Comparison of ENCODE assay signal across 8 cellular contexts in genomic region chr1:145927073-145927886, GRCh38. TPM values are rescaled to one million over a fixed set of nuclear protein-coding genes. Genes with fewer than 3 reads are reported as not detected.
DNase-seq lines count a peak whose midpoint lies in the region; ATAC-seq and TF ChIP-seq lines count a peak whose summit lies in the region.

Gene RBM8A (minus strand): TSS chr1:145927484. CDS start chr1:145927426, 58 bp downstream.

- ATAC-seq in CD8-positive, alpha-beta T cell = peak; percentile 96
- peak; percentile 95 for ATAC-seq in GM19438 (IDR thresholded peaks at IDR 0.05; ENCODE audit: low read depth, unreplicated experiment)
- ATAC-seq in HG03575 (IDR thresholded peaks at IDR 0.05; ENCODE audit: extremely low read depth, insufficient number of reproducible peaks, low FRiP score, unreplicated experiment) = peak; percentile 85
- ATAC-seq in right lobe of liver = peak; percentile 98 to 99 (median 99)

- H3K9me3 Mint-ChIP-seq in CD8-positive, alpha-beta T cell = no peaks in the 10 kb centered on the region

- H3K4me1 Mint-ChIP-seq in CD8-positive, alpha-beta T cell (ENCODE audit: low read depth) = peaks cover 20% of the 10 kb centered on the region

- peak; percentile 96 for TF ChIP-seq POLR2A in right lobe of liver (IDR thresholded peaks at IDR 0.05)

- peak within 1 kb of the TSS; percentile 71 to 88 for H3K9ac ChIP-seq in duodenal mucosa (ENCODE audit: low read depth in 1 of 2, low read length in 2 of 2)

- peak; percentile 85 to 96 (median 90) for DNase-seq in CD8-positive, alpha-beta T cell
- DNase-seq in NCI-H82 (lab: John Stamatoyannopoulos, UW) = peak; percentile 99
- peak; percentile 91 to 95 for DNase-seq in activated CD4-positive, alpha-beta T cell treated with anti-CD3 and anti-CD28 coated beads, Interleukin-2, amount 50 U/mL, for 48 hours
- peak; percentile 88 to 96 (median 92) for DNase-seq in right lobe of liver
- peak; percentile 78 to 95 for DNase-seq in stimulated activated CD4-positive, alpha-beta T cell treated with anti-CD3 and anti-CD28 coated beads, Interleukin-4, amount 100 ng/mL, for 4 hours

- no peak within 1 kb of the TSS for H3K4me3 Mint-ChIP-seq in CD8-positive, alpha-beta T cell

- peak within 1 kb of the TSS; percentile 89 for H3K27ac ChIP-seq in CD8-positive, alpha-beta T cell (ENCODE audit: low read depth, low read length)
- H3K27ac ChIP-seq in duodenal mucosa (ENCODE audit: low read depth, low read length) (peak within 1 kb of the TSS; percentile 81), right lobe of liver (peak within 1 kb of the TSS; percentile 88 to 89 (median 88))

- POLR2A ChIA-PET in CD8-positive, alpha-beta T cell (lab: Charles Lee) = interaction anchor here (0.7 to 4.8 kb wide), 29 partner anchors 9 to 111 kb away, joined by 3 to 63 read pairs (median 5); partner anchors contain the start of genes ANKRD34A, ITGA10, LIX1L and NUDT17

- peak within 1 kb of the TSS; percentile 91 for H3K4me3 ChIP-seq in CD8-positive, alpha-beta T cell (ENCODE audit: low read depth, low read length)
- H3K4me3 ChIP-seq in duodenal mucosa (ENCODE audit: low read depth in 1 of 2, low read length in 2 of 2) = peak within 1 kb of the TSS; percentile 75 to 92
- H3K4me3 ChIP-seq in right lobe of liver = peak within 1 kb of the TSS; percentile 68 to 83 (median 77)

- H3K36me3 ChIP-seq in CD8-positive, alpha-beta T cell (ENCODE audit: insufficient read depth, low read length) = peaks cover 9% of the 10 kb centered on the region
- H3K36me3 ChIP-seq in duodenal mucosa (ENCODE audit: control insufficient read depth in 1 of 2, insufficient read depth in 2 of 2, low read length in 2 of 2) = peaks cover 0 to 8% of the 10 kb centered on the region in 2 donors
- H3K36me3 ChIP-seq in right lobe of liver = peaks cover 0 to 10% (median 0%) of the 10 kb centered on the region in 4 donors

- peak; percentile 60 for TF ChIP-seq CTCF in CD8-positive, alpha-beta T cell (IDR thresholded peaks at IDR 0.05)
- TF ChIP-seq CTCF in right lobe of liver (IDR thresholded peaks at IDR 0.05) = peak; percentile 51 to 69 (median 68)

- intact Hi-C loops in CD8-positive, alpha-beta T cell (cut with DNase I, micrococcal nuclease) = loop anchor here (1.0 to 5.0 kb wide), 6 partner anchors 9 to 85 kb away; partner anchors contain the start of genes ANKRD34A (in 2 of the 2), PEX11B (in 2 of the 2), PIAS3 (in 2 of the 2) and POLR3GL (in 2 of the 2)
- intact Hi-C loops in right lobe of liver (cut with DNase I) = no loop called here

- no peaks in the 10 kb centered on the region for H3K27me3 ChIP-seq in CD8-positive, alpha-beta T cell (ENCODE audit: insufficient read depth, low read length)
- H3K27me3 ChIP-seq in duodenal mucosa (ENCODE audit: control insufficient read depth in 1 of 2, insufficient read depth in 2 of 2, low read length in 2 of 2) = no peaks in the 10 kb centered on the region
- H3K27me3 ChIP-seq in right lobe of liver = no peaks in the 10 kb centered on the region

- no peaks in the 10 kb centered on the region for H3K9me3 ChIP-seq in CD8-positive, alpha-beta T cell (ENCODE audit: low read length)
- no peaks in the 10 kb centered on the region for H3K9me3 ChIP-seq in duodenal mucosa (ENCODE audit: control insufficient read depth in 1 of 2, low read length in 2 of 2)
- H3K9me3 ChIP-seq in right lobe of liver = no peaks in the 10 kb centered on the region

- CTCF ChIA-PET in CD8-positive, alpha-beta T cell (lab: Charles Lee) = interaction anchor here (0.7 to 2.3 kb wide), 16 partner anchors 9 to 108 kb away, joined by 3 to 20 read pairs (median 4); partner anchors contain the start of genes ANKRD34A, ITGA10, LIX1L and NUDT17

- peaks cover 22% of the 10 kb centered on the region for H3K4me1 ChIP-seq in CD8-positive, alpha-beta T cell (ENCODE audit: insufficient read depth, low read length)
- H3K4me1 ChIP-seq in duodenal mucosa (ENCODE audit: control insufficient read depth in 1 of 2, insufficient read depth in 2 of 2, low read length in 2 of 2) = peaks cover 6 to 14% of the 10 kb centered on the region in 2 donors
- peaks cover 0 to 10% (median 4%) of the 10 kb centered on the region in 4 donors for H3K4me1 ChIP-seq in right lobe of liver

- H3K27me3 Mint-ChIP-seq in CD8-positive, alpha-beta T cell (ENCODE audit: low read depth) = no peaks in the 10 kb centered on the region

- peak within 1 kb of the TSS; percentile 91 for H3K27ac Mint-ChIP-seq in CD8-positive, alpha-beta T cell

- whole genome bisulfite sequencing in right lobe of liver (ENCODE audit: insufficient coverage, low coverage, low lambda C conversion rate, missing lambda C conversion rate) = under 1% methylated on average over 39 of the region's 41 CpGs

- H3K36me3 Mint-ChIP-seq in CD8-positive, alpha-beta T cell = peaks cover 19% of the 10 kb centered on the region

RNA-seq across cellular contexts. Expression of gene RBM8A, which starts in this region (rescaled TPM):
- 100 to 1,000 TPM; 180 to 187 TPM for total RNA-seq in CD8-positive, alpha-beta T cell
- 10 to 100 TPM; 41.1 to 68.4 (median 56.3) TPM for total RNA-seq in right lobe of liver

Comparison
In these comparisons a context has a peak if more than half of its experiments do, and no peak if none do; other contexts are left out.
1. Peak in every context shown above with its lines: DNase-seq, ATAC-seq, H3K4me3 ChIP-seq and H3K27ac ChIP-seq.
2. intact Hi-C loops: an anchor here in CD8-positive, alpha-beta T cell (1.0 to 5.0 kb wide); none called in right lobe of liver.